ENCODE assay signal across 9 cellular contexts in genomic region chr4:66216252-66216651, GRCh38.
"Had no signal": no experiment of that assay in that cellular context is flagged by ENCODE, and none has a peak within 500 bp of the region (broad histone marks: within the 10 kb centered on the region; RNA-seq: fewer than 3 reads in every experiment).

No MANE protein-coding gene starts in this region.

- H3K27ac ChIP-seq: GM23248 had no signal

- ATAC-seq: HCT116, K562 had no signal

- H3K9ac ChIP-seq: GM23248 had no signal

- H3K36me3 ChIP-seq: HAP-1 had no signal

- H3K4me1 ChIP-seq: HAP-1 had no signal

- H3K4me3 ChIP-seq: GM23248, HAP-1, K562 had no signal

- DNase-seq: GM23248, GOT3, H7, HFFc6, IMR-90 had no signal

- H2AFZ ChIP-seq: GM23248 had no signal

- H3K9me3 ChIP-seq: HAP-1 had no signal

- FAIRE-seq: HTR-8/SVneo, K562 had no signal
